In genomic region chr20:62132421-62132820, GRCh38 we compare ENCODE assay signal across 13 cellular contexts. TPM values are rescaled to one million over a fixed set of nuclear protein-coding genes. Genes with fewer than 3 reads are reported as not detected.
A peak's percentile ranks its signal among the peaks of the same experiment; 100 is the strongest.
DNase-seq lines count a peak whose midpoint lies in the region; TF ChIP-seq lines count a peak whose summit lies in the region.
"Had no signal": no experiment of that assay in that cellular context is flagged by ENCODE, and none has a peak within 500 bp of the region (broad histone marks: within the 10 kb centered on the region; RNA-seq: fewer than 3 reads in every experiment).

No MANE protein-coding gene starts in this region.

- H3K9me3 Mint-ChIP-seq in CD4-positive, alpha-beta memory T cell = no peaks in the 10 kb centered on the region
- H3K9me3 Mint-ChIP-seq in endothelial cell (ENCODE audit: unreplicated experiment) (no peaks in the 10 kb centered on the region), neural progenitor cell (no peaks in the 10 kb centered on the region)
- H3K9me3 Mint-ChIP-seq: activated naive CD4-positive, alpha-beta T cell treated with anti-CD3 and anti-CD28 coated beads, Interleukin-2, amount 50 U/mL, for 72 hours had no signal

- no peaks in the 10 kb centered on the region for H3K27me3 ChIP-seq in CD4-positive, alpha-beta memory T cell (ENCODE audit: insufficient read depth, low read length)
- no peaks in the 10 kb centered on the region for H3K27me3 ChIP-seq in neural progenitor cell
- H3K27me3 ChIP-seq: hepatocyte had no signal

- no peak overlapping the region for H2AFZ ChIP-seq in neural progenitor cell (replicated peaks)
- H2AFZ ChIP-seq: hepatocyte had no signal

- peak overlapping the region in 7 of 8 donors; percentile 33 to 74 (median 59) for H3K4me3 Mint-ChIP-seq in CD4-positive, alpha-beta memory T cell
- H3K4me3 Mint-ChIP-seq in endothelial cell (ENCODE audit: unreplicated experiment) = peak overlapping the region; percentile 20
- no peak overlapping the region for H3K4me3 Mint-ChIP-seq in neural progenitor cell

- H3K4me2 ChIP-seq in neural progenitor cell = no peak overlapping the region
- H3K4me2 ChIP-seq: hepatocyte had no signal

- peak in 1 of 5 donors; percentile 37 for DNase-seq in CD4-positive, alpha-beta memory T cell
- DNase-seq in RWPE1 (ENCODE audit: low spot score) (no peak), endothelial cell (ENCODE audit: low spot score) (no peak), neural progenitor cell (ENCODE audit: low spot score) (no peak), NCI-H2107 treated with DMSO at 0.1 percent for 48 hours (lab: John Stamatoyannopoulos, UW; ENCODE audit: unreplicated experiment) (no peak), HCEC 1CT (no peak), NCI-H2227 treated with DMSO at 0.1 percent for 48 hours (lab: John Stamatoyannopoulos, UW) (no peak), NCI-H1436 treated with DMSO at 0.1 percent for 48 hours (lab: John Stamatoyannopoulos, UW) (no peak)
- DNase-seq: DMS53, NCI-H510A, WERI-Rb-1 had no signal

- peaks cover 18 to 48% (median 33%) of the 10 kb centered on the region in 4 donors for H3K4me1 Mint-ChIP-seq in CD4-positive, alpha-beta memory T cell
- H3K4me1 Mint-ChIP-seq in endothelial cell (ENCODE audit: unreplicated experiment) (no peaks in the 10 kb centered on the region), neural progenitor cell (no peaks in the 10 kb centered on the region)

- H3K27ac ChIP-seq in CD4-positive, alpha-beta memory T cell (ENCODE audit: low read depth, low read length) = no peak overlapping the region
- peak overlapping the region; percentile 54; the same call in 1 of the 2 replicates for H3K27ac ChIP-seq in RWPE1
- H3K27ac ChIP-seq in neural progenitor cell = no peak overlapping the region
- H3K27ac ChIP-seq: hepatocyte, WERI-Rb-1 had no signal

- peaks cover 3% of the 10 kb centered on the region for H3K4me1 ChIP-seq in CD4-positive, alpha-beta memory T cell (ENCODE audit: insufficient read depth, low read length)
- no peaks in the 10 kb centered on the region for H3K4me1 ChIP-seq in neural progenitor cell

- no peaks in the 10 kb centered on the region for H3K27me3 Mint-ChIP-seq in CD4-positive, alpha-beta memory T cell
- H3K27me3 Mint-ChIP-seq in endothelial cell (ENCODE audit: unreplicated experiment) (peaks cover 3% of the 10 kb centered on the region), neural progenitor cell (ENCODE audit: insufficient read depth, low read depth) (peaks cover 13% of the 10 kb centered on the region)

- H3K79me2 ChIP-seq in neural progenitor cell (ENCODE audit: low read depth) = peaks cover 26% of the 10 kb centered on the region

- peaks cover 44 to 90% of the 10 kb centered on the region in 2 donors for H3K36me3 Mint-ChIP-seq in CD4-positive, alpha-beta memory T cell
- H3K36me3 Mint-ChIP-seq in endothelial cell (ENCODE audit: low read depth, unreplicated experiment) (peaks cover 47% of the 10 kb centered on the region), neural progenitor cell (peaks cover 47% of the 10 kb centered on the region)

- H4K20me1 ChIP-seq in neural progenitor cell (ENCODE audit: low read depth) = peaks cover 92% of the 10 kb centered on the region

- intact Hi-C loops in CD4-positive, alpha-beta memory T cell (cut with micrococcal nuclease) = no loop called here

- no peak overlapping the region for H3K4me3 ChIP-seq in CD4-positive, alpha-beta memory T cell (ENCODE audit: low read length in 2 of 2)
- H3K4me3 ChIP-seq in neural progenitor cell = no peak overlapping the region
- H3K4me3 ChIP-seq: hepatocyte had no signal

- peaks cover 87% of the 10 kb centered on the region for H3K36me3 ChIP-seq in CD4-positive, alpha-beta memory T cell (ENCODE audit: insufficient read depth, low read length)
- H3K36me3 ChIP-seq in neural progenitor cell = peaks cover 3% of the 10 kb centered on the region

- no peak for TF ChIP-seq CTCF in RWPE1 (conservative IDR thresholded peaks at IDR 0.05; ENCODE audit: low read depth)
- no peak for TF ChIP-seq CTCF in endothelial cell (IDR thresholded peaks at IDR 0.05; ENCODE audit: unreplicated experiment)
- no peak for TF ChIP-seq CTCF in neural progenitor cell (IDR thresholded peaks at IDR 0.05)

- POLR2A ChIA-PET in CD4-positive, alpha-beta memory T cell (lab: Charles Lee; ENCODE audit: partially characterized antibody) = interaction anchor here (0.9 to 3.0 kb wide), 4 partner anchors 8 to 40 kb away, joined by 3 to 13 read pairs (median 6); partner anchors contain the start of genes PSMA7 and SS18L1
- POLR2A ChIA-PET in RWPE1 (lab: Yijun Ruan, JAX; ENCODE audit: low non-redundant PET) = no interaction called here

- H3K9me3 ChIP-seq in CD4-positive, alpha-beta memory T cell (ENCODE audit: control insufficient read depth in 1 of 2, low read length in 2 of 2) = no peaks in the 10 kb centered on the region
- H3K9me3 ChIP-seq in neural progenitor cell (ENCODE audit: low read depth) = no peaks in the 10 kb centered on the region

- no peak overlapping the region for H3K9ac ChIP-seq in neural progenitor cell

- peak overlapping the region; percentile 2 to 92 (median 81) for H3K27ac Mint-ChIP-seq in CD4-positive, alpha-beta memory T cell
- H3K27ac Mint-ChIP-seq in endothelial cell (ENCODE audit: unreplicated experiment) (no peak overlapping the region), neural progenitor cell (peak overlapping the region; percentile 81)

- peaks cover 38% of the 10 kb centered on the region for H3F3A ChIP-seq in neural progenitor cell (ENCODE audit: low read depth)

- CTCF ChIA-PET in CD4-positive, alpha-beta memory T cell (lab: Charles Lee; ENCODE audit: partially characterized antibody) = no interaction called here
- CTCF ChIA-PET in RWPE1 (lab: Yijun Ruan, JAX) = interaction anchor here (0.6 to 1.4 kb wide), 2 partner anchors 8 to 37 kb away, joined by 4 to 9 read pairs; no protein-coding TSS in a partner anchor

RNA-seq across cellular contexts. Expression of gene LSM14B, which starts 10.1 kb away (rescaled TPM):
- total RNA-seq in CD4-positive, alpha-beta memory T cell = 10 to 100 TPM; 48.5 to 50.3 TPM
- polyA plus RNA-seq in CD4-positive, alpha-beta memory T cell = 1 to 10 TPM in 1 of 2 donors, under 1 TPM in 1; 0.78 to 1.2 TPM
- 35.3 TPM for total RNA-seq in endothelial cell (ENCODE audit: unreplicated experiment)
- 52.6 and 82.1 TPM in 2 replicates for total RNA-seq in neural progenitor cell (ENCODE audit: low replicate concordance)

RNA-seq across cellular contexts. Expression of gene PSMA7, which starts 10.8 kb away (rescaled TPM):
- 100 to 1,000 TPM; 182 to 190 TPM for total RNA-seq in CD4-positive, alpha-beta memory T cell
- polyA plus RNA-seq in CD4-positive, alpha-beta memory T cell = 100 to 1,000 TPM; 437 to 598 TPM
- total RNA-seq in endothelial cell (ENCODE audit: unreplicated experiment) (302 TPM), neural progenitor cell (ENCODE audit: low replicate concordance) (237 and 310 TPM in 2 replicates)

RNA-seq across cellular contexts. Expression of gene SS18L1, which starts 11.1 kb away (rescaled TPM):
- total RNA-seq in CD4-positive, alpha-beta memory T cell = 10 to 100 TPM; 22.7 to 24.8 TPM
- 1 to 10 TPM in 1 of 2 donors, under 1 TPM in 1; 0.71 to 1.4 TPM for polyA plus RNA-seq in CD4-positive, alpha-beta memory T cell
- total RNA-seq in endothelial cell (ENCODE audit: unreplicated experiment) (17.5 TPM), neural progenitor cell (ENCODE audit: low replicate concordance) (25.5 and 26.1 TPM in 2 replicates)

RNA-seq across cellular contexts. Expression of gene MTG2, which starts 50.4 kb away (rescaled TPM):
- total RNA-seq in CD4-positive, alpha-beta memory T cell = 10 to 100 TPM; 48.5 to 50.7 TPM
- 10 to 100 TPM; 15.9 to 23.9 TPM for polyA plus RNA-seq in CD4-positive, alpha-beta memory T cell
- total RNA-seq in endothelial cell (ENCODE audit: unreplicated experiment) (20.2 TPM), neural progenitor cell (ENCODE audit: low replicate concordance) (16.2 and 19.2 TPM in 2 replicates)
